Comparison of ENCODE assay signal across 20 cellular contexts in genomic region chr2:70619167-70619566, GRCh38.
"Had no signal": no experiment of that assay in that cellular context is flagged by ENCODE, and none has a peak within 500 bp of the region (broad histone marks: within the 10 kb centered on the region; RNA-seq: fewer than 3 reads in every experiment).

No MANE protein-coding gene starts in this region.

- H3K4me1 Mint-ChIP-seq: T-cell had no signal

- H3K9me3 ChIP-seq: SK-N-SH had no signal

- H3K9ac ChIP-seq: SK-N-SH had no signal

- FAIRE-seq: RCC 7860 had no signal

- DNase-seq: Karpas-422, KBM-7, NCI-H1092, NCI-H1105 treated with DMSO at 0.1 percent for 48 hours, NCI-H1417 treated with DMSO at 0.1 percent for 48 hours, NCI-H146, NCI-H1694 treated with DMSO at 0.1 percent for 48 hours, NCI-H1930, NCI-H2081, NCI-H2107, NCI-H2227 treated with DMSO at 0.1 percent for 48 hours, NCI-H524, NCI-H526 treated with DMSO at 0.1 percent for 48 hours, NCI-H748 treated with DMSO at 0.1 percent for 48 hours, SHP77, SK-N-SH, SW 1271, T-cell had no signal

- H3K27ac ChIP-seq: RWPE1 had no signal

- H3K36me3 Mint-ChIP-seq: T-cell had no signal

- H3K4me2 ChIP-seq: SK-N-SH had no signal

- H3K4me3 Mint-ChIP-seq: T-cell had no signal

- H3K27ac Mint-ChIP-seq: T-cell had no signal

- H3K9me3 Mint-ChIP-seq: T-cell had no signal
